Comparison of ENCODE assay signal across 26 cellular contexts in genomic region chr14:82045339-82045738, GRCh38.
"Had no signal": no experiment of that assay in that cellular context is flagged by ENCODE, and none has a peak within 500 bp of the region (broad histone marks: within the 10 kb centered on the region; RNA-seq: fewer than 3 reads in every experiment).

No MANE protein-coding gene starts in this region.

- H3K27me3 ChIP-seq: SJSA1 had no signal

- H3K27ac ChIP-seq: SJSA1 had no signal

- H3K4me3 ChIP-seq: SJSA1 had no signal

- H3K9me3 ChIP-seq: SJSA1 had no signal

- H3K4me1 ChIP-seq: SJSA1 had no signal

- DNase-seq: activated CD4-positive, alpha-beta memory T cell treated with anti-CD3 and anti-CD28 coated beads for 36 hours; activated CD4-positive, alpha-beta T cell treated with anti-CD3 and anti-CD28 coated beads, Interleukin-2, amount 10 ng/mL, durations not matched to agents 7 days and 5 days; activated CD8-positive, alpha-beta memory T cell treated with anti-CD3 and anti-CD28 coated beads, Interleukin-2, amount 50 U/mL, for 4 hours; activated gamma-delta T cell treated with Interleukin-2 at 50 U/mL for 16 hours; activated naive CD4-positive, alpha-beta T cell treated with anti-CD3 and anti-CD28 coated beads for 36 hours; activated naive CD8-positive, alpha-beta T cell treated with anti-CD3 and anti-CD28 coated beads, Interleukin-2, amount 50 U/mL, for 24 hours; activated T-cell treated with anti-CD3 and anti-CD28 coated beads for 4 hours; activated T-cell treated with anti-CD3 and anti-CD28 coated beads, Interleukin-2, amount 50 U/mL, for 4 hours; anterior cingulate cortex; caudate nucleus; cerebellar nuclear complex; Kasumi-1; KG1; MM.1S; MV-4-11; NCI-H1105; NCI-H1417 treated with DMSO at 0.1 percent for 48 hours; NCI-H187 treated with DMSO at 0.1 percent for 48 hours; NCI-H2081; NCI-H2171; NCI-H446 treated with DMSO at 0.1 percent for 48 hours; NCI-H524 treated with DMSO at 0.1 percent for 48 hours; NCI-H774; SHP77; SK-N-SH had no signal

- H3K36me3 ChIP-seq: SJSA1 had no signal
